8 cellular contexts compared by ENCODE assay signal in genomic region chr5:175729829-175730277, GRCh38.
DNase-seq lines count a peak whose midpoint lies in the region; ATAC-seq and TF ChIP-seq lines count a peak whose summit lies in the region.

No MANE protein-coding gene starts in this region.

- peaks cover 0 to 7% of the 10 kb centered on the region in 2 donors for H3K4me1 ChIP-seq in right atrium auricular region

- H3K9me3 ChIP-seq in right atrium auricular region: peaks cover 0 to 7% of the 10 kb centered on the region in 2 donors

- peak; percentile 72 to 93 for TF ChIP-seq CTCF in right atrium auricular region (IDR thresholded peaks at IDR 0.05)

- H3K4me3 ChIP-seq in right atrium auricular region: peak overlapping the region in 1 of 2 donors; percentile 17

- no peaks in the 10 kb centered on the region for H3K27me3 ChIP-seq in right atrium auricular region

- DNase-seq in GF-D8 (lab: John Stamatoyannopoulos, UW): peak; percentile 45
- peak; percentile 64 for DNase-seq in NCI-H187 treated with DMSO at 0.1 percent for 48 hours (lab: John Stamatoyannopoulos, UW)
- peak; percentile 70 to 92 (median 83) for DNase-seq in T-helper 2 cell
- DNase-seq in amygdala (lab: John Stamatoyannopoulos, UW): peak; percentile 38 to 96 (median 84)
- DNase-seq in right atrium auricular region (ENCODE audit: low spot score): peak; percentile 92
- peak; percentile 65 for DNase-seq in renal cortical epithelial cell (ENCODE audit: low read depth)

- peak; percentile 83 for ATAC-seq in HG02763 (IDR thresholded peaks at IDR 0.05; ENCODE audit: unreplicated experiment)
- no peak for ATAC-seq in HG02970 (IDR thresholded peaks at IDR 0.05; ENCODE audit: low FRiP score, unreplicated experiment)

- H3K36me3 ChIP-seq in right atrium auricular region: no peaks in the 10 kb centered on the region

- H3K27ac ChIP-seq in right atrium auricular region: no peak overlapping the region
